In the genomic region with DNA sequence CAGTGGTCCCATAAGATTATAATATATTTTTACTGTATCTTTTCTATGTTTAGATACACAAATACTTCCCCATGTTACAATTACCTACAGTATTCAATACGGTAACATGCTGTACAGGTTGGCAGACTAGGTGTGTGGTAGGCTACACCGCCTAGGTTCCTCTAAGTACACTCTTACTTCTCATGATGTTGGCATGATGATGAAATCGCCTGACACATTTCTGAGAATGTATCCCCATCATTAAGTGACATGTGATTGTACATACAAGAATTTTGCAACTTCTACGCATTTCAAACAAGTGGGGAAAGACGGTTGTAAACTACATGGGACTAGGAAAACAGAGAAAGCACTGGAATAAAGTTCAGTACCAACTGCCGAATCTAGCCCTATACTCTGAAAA, we compare ENCODE assay signal across 22 cellular contexts.
"Had no signal": no experiment of that assay in that cellular context is flagged by ENCODE, and none has a peak within 500 bp of the region (broad histone marks: within the 10 kb centered on the region; RNA-seq: fewer than 3 reads in every experiment).

No MANE protein-coding gene starts in this region.

- H3K9me3 Mint-ChIP-seq: activated B cell treated with CpG ODN at 0.5 μM for 24 hours; effector memory CD8-positive, alpha-beta T cell; mesothelial cell of epicardium; nephron; stimulated activated memory B cell treated with anti-CD40 and anti-IgM and Interleukin-4, amounts not matched to agents 10 μg/mL and 1 μg/mL and 100 μg/mL, for 72 hours had no signal

- H3K4me1 ChIP-seq: body of pancreas, gastroesophageal sphincter, thyroid gland had no signal

- H3K27me3 Mint-ChIP-seq: activated B cell treated with CpG ODN at 0.5 μM for 24 hours; effector memory CD8-positive, alpha-beta T cell; stimulated activated memory B cell treated with anti-CD40 and anti-IgM and Interleukin-4, amounts not matched to agents 10 μg/mL and 1 μg/mL and 100 μg/mL, for 72 hours had no signal

- H3K27me3 ChIP-seq: body of pancreas, gastroesophageal sphincter, heart left ventricle, spleen, thyroid gland had no signal

- H3K4me3 Mint-ChIP-seq: activated B cell treated with CpG ODN at 0.5 μM for 24 hours; effector memory CD8-positive, alpha-beta T cell; mesothelial cell of epicardium; nephron; stimulated activated memory B cell treated with anti-CD40 and anti-IgM and Interleukin-4, amounts not matched to agents 10 μg/mL and 1 μg/mL and 100 μg/mL, for 72 hours had no signal

- FAIRE-seq: kidney had no signal

- H3K9me3 ChIP-seq: body of pancreas, gastroesophageal sphincter, heart left ventricle, spleen, thyroid gland had no signal

- H3K27ac ChIP-seq: body of pancreas, gastroesophageal sphincter, heart left ventricle, spleen, thyroid gland had no signal

- DNase-seq: activated B cell treated with CpG ODN at 0.5 μM for 24 hours; activated CD4-positive, alpha-beta T cell treated with anti-CD3 and anti-CD28 coated beads for 4 hours; activated CD8-positive, alpha-beta memory T cell treated with anti-CD3 and anti-CD28 coated beads for 24 hours; activated CD8-positive, alpha-beta memory T cell treated with anti-CD3 and anti-CD28 coated beads, Interleukin-2, amount 50 U/mL, for 48 hours; activated naive CD4-positive, alpha-beta T cell treated with Interleukin-2 at 50 U/mL for 16 hours; amygdala; body of pancreas; caudate nucleus; effector memory CD8-positive, alpha-beta T cell; heart left ventricle; kidney; occipital lobe; posterior cingulate gyrus; spleen; stimulated activated CD4-positive, alpha-beta T cell treated with anti-CD3 and anti-CD28 coated beads, Interleukin-4, amount 100 ng/mL, for 4 hours; thyroid gland had no signal

- H3K27ac Mint-ChIP-seq: activated B cell treated with CpG ODN at 0.5 μM for 24 hours; effector memory CD8-positive, alpha-beta T cell; mesothelial cell of epicardium; nephron; stimulated activated memory B cell treated with anti-CD40 and anti-IgM and Interleukin-4, amounts not matched to agents 10 μg/mL and 1 μg/mL and 100 μg/mL, for 72 hours had no signal

- ATAC-seq: body of pancreas; effector memory CD8-positive, alpha-beta T cell; gastroesophageal sphincter; heart left ventricle; left lobe of liver; stimulated activated memory B cell treated with anti-CD40 and anti-IgM and Interleukin-4, amounts not matched to agents 10 μg/mL and 1 μg/mL and 100 μg/mL, for 72 hours had no signal

- H3K4me3 ChIP-seq: body of pancreas, gastroesophageal sphincter, heart left ventricle, lung, spleen, thyroid gland had no signal

- H3K4me1 Mint-ChIP-seq: activated B cell treated with CpG ODN at 0.5 μM for 24 hours, mesothelial cell of epicardium had no signal
